In genomic region chr12:4272014-4272975, GRCh38 we compare ENCODE assay signal across 8 cellular contexts.
DNase-seq lines count a peak whose midpoint lies in the region; TF ChIP-seq lines count a peak whose summit lies in the region.

No MANE protein-coding gene starts in this region.

- H3K4me3 ChIP-seq in epithelial cell of esophagus (ENCODE audit: low read length) (peak overlapping the region; percentile 97), muscle layer of duodenum (ENCODE audit: low read depth in 1 of 2, low read length in 2 of 2) (peak overlapping the region; percentile 91 to 99)

- H3K27me3 ChIP-seq in muscle layer of duodenum (ENCODE audit: low read depth, low read length), result no peaks in the 10 kb centered on the region

- in situ Hi-C loops in KBM-7 (cut with MboI; ENCODE audit: low pct_unique_long_range_greater_than_20kb, low sequenced_read_pairs), result no loop called here

- no peak for TF ChIP-seq CTCF in epithelial cell of esophagus (IDR thresholded peaks at IDR 0.05; ENCODE audit: insufficient read depth, low read depth, low read length, missing control alignments)

- peaks cover 16 to 24% of the 10 kb centered on the region in 2 donors for H3K4me1 ChIP-seq in muscle layer of duodenum (ENCODE audit: control insufficient read depth in 1 of 2, insufficient read depth in 2 of 2, low read length in 2 of 2)

- DNase-seq in GDM1 (lab: John Stamatoyannopoulos, UW), result peak; percentile 91
- peak; percentile 14 for DNase-seq in GOT3 (lab: John Stamatoyannopoulos, UW)
- peak; percentile 61 for DNase-seq in NAMALWA (ENCODE audit: low spot score)
- DNase-seq in activated CD8-positive, alpha-beta memory T cell treated with anti-CD3 and anti-CD28 coated beads, Interleukin-2, amount 50 U/mL, for 48 hours, result peak; percentile 91
- DNase-seq in epithelial cell of esophagus (ENCODE audit: low read depth), result peak; percentile 95
- peak; percentile 89 for DNase-seq in stimulated activated CD8-positive, alpha-beta memory T cell treated with anti-CD3 and anti-CD28 coated beads, Interleukin-4, amount 100 ng/mL, for 48 hours
- no peak for DNase-seq in KBM-7

- peaks cover 0 to 4% of the 10 kb centered on the region in 2 donors for H3K36me3 ChIP-seq in muscle layer of duodenum (ENCODE audit: control insufficient read depth in 1 of 2, insufficient read depth in 2 of 2, low read length in 2 of 2)

- peak overlapping the region; percentile 97 for H3K27ac ChIP-seq in muscle layer of duodenum (ENCODE audit: low read length)

- H3K9me3 ChIP-seq in muscle layer of duodenum (ENCODE audit: control insufficient read depth in 1 of 2, low read length in 2 of 2), result no peaks in the 10 kb centered on the region
